Comparison of ENCODE assay signal across 39 cellular contexts in the genomic region with DNA sequence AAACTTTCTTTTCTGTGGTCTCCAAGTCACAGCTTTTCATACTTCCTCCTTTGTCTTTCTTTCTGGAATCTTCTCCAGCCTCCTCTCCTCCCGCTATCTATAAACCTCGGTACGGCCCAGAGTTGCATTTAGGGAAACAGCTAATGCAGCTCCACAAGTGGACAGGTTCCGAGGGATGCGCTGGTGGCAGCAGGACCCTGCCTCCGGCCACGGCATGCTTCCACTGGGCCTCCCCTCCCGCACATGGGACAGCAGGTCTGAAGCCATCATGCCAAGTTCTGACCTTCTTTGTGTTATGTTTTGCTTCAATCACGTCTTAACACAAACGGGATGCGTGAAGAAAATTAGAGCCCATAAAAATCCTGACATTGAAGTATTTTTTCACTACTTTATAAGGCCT.
"Had no signal": no experiment of that assay in that cellular context is flagged by ENCODE, and none has a peak within 500 bp of the region (broad histone marks: within the 10 kb centered on the region; RNA-seq: fewer than 3 reads in every experiment).

No MANE protein-coding gene starts in this region.

- H3K9me3 ChIP-seq: adrenal gland, ascending aorta, body of pancreas had no signal

- H3K4me1 Mint-ChIP-seq: activated naive CD4-positive, alpha-beta T cell treated with anti-CD3 and anti-CD28 coated beads, Interleukin-2, amount 10 ng/mL, durations not matched to agents 7 days and 5 days; activated naive CD4-positive, alpha-beta T cell treated with anti-CD3 and anti-CD28 coated beads, Interleukin-2, amount 50 U/mL, for 24 hours; activated naive CD8-positive, alpha-beta T cell treated with anti-CD3 and anti-CD28 coated beads for 36 hours; activated naive CD8-positive, alpha-beta T cell treated with anti-CD3 and anti-CD28 coated beads, Interleukin-2, amount 10 ng/mL, durations not matched to agents 7 days and 5 days; activated naive CD8-positive, alpha-beta T cell treated with anti-CD3 and anti-CD28 coated beads, Interleukin-2, amount 50 U/mL, for 24 hours; activated T-helper 17 cell treated with anti-CD3 and anti-CD28 coated beads, Interleukin-2, amount 50 U/mL, for 72 hours; brain; central memory CD8-positive, alpha-beta T cell had no signal

- DNase-seq: activated effector memory CD4-positive, alpha-beta T cell treated with anti-CD3 and anti-CD28 coated beads, Interleukin-2, amount 50 U/mL, for 16 hours; activated effector memory CD4-positive, alpha-beta T cell treated with Interleukin-2 at 50 U/mL for 16 hours; activated gamma-delta T cell; activated gamma-delta T cell treated with Interleukin-2 at 50 U/mL for 16 hours; activated naive CD4-positive, alpha-beta T cell; activated naive CD4-positive, alpha-beta T cell treated with anti-CD3 and anti-CD28 coated beads for 36 hours; activated naive CD4-positive, alpha-beta T cell treated with anti-CD3 and anti-CD28 coated beads, Interleukin-2, amount 10 ng/mL, durations not matched to agents 7 days and 5 days; activated naive CD4-positive, alpha-beta T cell treated with anti-CD3 and anti-CD28 coated beads, Interleukin-2, amount 50 U/mL, for 16 hours; activated naive CD4-positive, alpha-beta T cell treated with Interleukin-2 at 50 U/mL for 16 hours; activated naive CD8-positive, alpha-beta T cell treated with anti-CD3 and anti-CD28 coated beads for 36 hours; activated naive CD8-positive, alpha-beta T cell treated with anti-CD3 and anti-CD28 coated beads, Interleukin-2, amount 10 ng/mL, durations not matched to agents 7 days and 5 days; activated naive CD8-positive, alpha-beta T cell treated with anti-CD3 and anti-CD28 coated beads, Interleukin-2, amount 50 U/mL, for 24 hours; activated T-cell treated with anti-CD3 and anti-CD28 coated beads for 4 hours; activated T-cell treated with anti-CD3 and anti-CD28 coated beads, Interleukin-2, amount 50 U/mL, for 1 hour; activated T-cell treated with anti-CD3 and anti-CD28 coated beads, Interleukin-2, amount 50 U/mL, for 24 hours; activated T-cell treated with anti-CD3 and anti-CD28 coated beads, Interleukin-2, amount 50 U/mL, for 4 hours; activated T-cell treated with anti-CD3 and anti-CD28 coated beads, Interleukin-2, amount 50 U/mL, for 48 hours; activated T-cell treated with anti-CD3 and anti-CD28 coated beads, Interleukin-2, amount 50 U/mL, for 72 hours; adrenal gland; amniotic stem cell; amygdala; anterior cingulate cortex; aorta; body of pancreas; brain microvascular endothelial cell; caudate nucleus; central memory CD4-positive, alpha-beta T cell; cerebellar nuclear complex had no signal

- H3K27me3 Mint-ChIP-seq: activated naive CD4-positive, alpha-beta T cell treated with anti-CD3 and anti-CD28 coated beads, Interleukin-2, amount 10 ng/mL, durations not matched to agents 7 days and 5 days; activated naive CD8-positive, alpha-beta T cell treated with anti-CD3 and anti-CD28 coated beads, Interleukin-2, amount 10 ng/mL, durations not matched to agents 7 days and 5 days; activated naive CD8-positive, alpha-beta T cell treated with anti-CD3 and anti-CD28 coated beads, Interleukin-2, amount 50 U/mL, for 24 hours; activated T-cell treated with anti-CD3 and anti-CD28 coated beads, Interleukin-2, amount 50 U/mL, for 24 hours; central memory CD8-positive, alpha-beta T cell had no signal

- H3K4me1 ChIP-seq: adrenal gland, ascending aorta, body of pancreas, breast epithelium had no signal

- H3K36me3 ChIP-seq: adrenal gland, ascending aorta, brain microvascular endothelial cell, breast epithelium, cardiac muscle cell had no signal

- ATAC-seq: activated naive CD4-positive, alpha-beta T cell treated with anti-CD3 and anti-CD28 coated beads, Interleukin-2, amount 50 U/mL, for 72 hours; activated naive CD8-positive, alpha-beta T cell treated with anti-CD3 and anti-CD28 coated beads, Interleukin-2, amount 50 U/mL, for 24 hours; activated T-cell treated with anti-CD3 and anti-CD28 coated beads, Interleukin-2, amount 50 U/mL, for 4 hours; activated T-cell treated with anti-CD3 and anti-CD28 coated beads, Interleukin-2, amount 50 U/mL, for 72 hours; activated T-helper 17 cell treated with anti-CD3 and anti-CD28 coated beads, Interleukin-2, amount 50 U/mL, for 72 hours; body of pancreas had no signal

- H3K4me3 ChIP-seq: adrenal gland, ascending aorta, body of pancreas, breast epithelium, cardiac muscle cell had no signal

- H3K27ac Mint-ChIP-seq: activated naive CD4-positive, alpha-beta T cell treated with anti-CD3 and anti-CD28 coated beads for 36 hours; activated naive CD4-positive, alpha-beta T cell treated with anti-CD3 and anti-CD28 coated beads, Interleukin-2, amount 10 ng/mL, durations not matched to agents 7 days and 5 days; activated naive CD4-positive, alpha-beta T cell treated with anti-CD3 and anti-CD28 coated beads, Interleukin-2, amount 50 U/mL, for 24 hours; activated naive CD4-positive, alpha-beta T cell treated with anti-CD3 and anti-CD28 coated beads, Interleukin-2, amount 50 U/mL, for 72 hours; activated naive CD8-positive, alpha-beta T cell; activated naive CD8-positive, alpha-beta T cell treated with anti-CD3 and anti-CD28 coated beads for 36 hours; activated naive CD8-positive, alpha-beta T cell treated with anti-CD3 and anti-CD28 coated beads, Interleukin-2, amount 10 ng/mL, durations not matched to agents 7 days and 5 days; activated naive CD8-positive, alpha-beta T cell treated with anti-CD3 and anti-CD28 coated beads, Interleukin-2, amount 50 U/mL, for 24 hours; activated T-cell treated with anti-CD3 and anti-CD28 coated beads, Interleukin-2, amount 50 U/mL, for 24 hours; activated T-cell treated with anti-CD3 and anti-CD28 coated beads, Interleukin-2, amount 50 U/mL, for 72 hours; activated T-helper 1 cell treated with anti-CD3 and anti-CD28 coated beads, Interleukin-12 subunit alpha, Interleukin-12 subunit beta, Interleukin-2, Interleukin-4 antibody, amounts not matched to agents 30 ng/mL and 10 ng/mL and 1 ng/mL, durations not matched to agents 14 hours and 24 hours and 36 hours; activated T-helper 17 cell treated with anti-CD3 and anti-CD28 coated beads, Interleukin-2, amount 50 U/mL, for 72 hours; activated T-helper 2 cell treated with anti-CD3 and anti-CD28 coated beads, Interferon-gamma antibody, Interleukin-2, Interleukin-4, amounts not matched to agents 10 μg/mL and 5 μg/mL and 100 μg/mL, durations not matched to agents 14 hours and 24 hours and 36 hours; brain had no signal

- H3K4me3 Mint-ChIP-seq: activated naive CD4-positive, alpha-beta T cell treated with anti-CD3 and anti-CD28 coated beads for 36 hours; activated naive CD4-positive, alpha-beta T cell treated with anti-CD3 and anti-CD28 coated beads, Interleukin-2, amount 10 ng/mL, durations not matched to agents 7 days and 5 days; activated naive CD4-positive, alpha-beta T cell treated with anti-CD3 and anti-CD28 coated beads, Interleukin-2, amount 50 U/mL, for 24 hours; activated naive CD8-positive, alpha-beta T cell; activated naive CD8-positive, alpha-beta T cell treated with anti-CD3 and anti-CD28 coated beads for 36 hours; activated naive CD8-positive, alpha-beta T cell treated with anti-CD3 and anti-CD28 coated beads, Interleukin-2, amount 10 ng/mL, durations not matched to agents 7 days and 5 days; activated naive CD8-positive, alpha-beta T cell treated with anti-CD3 and anti-CD28 coated beads, Interleukin-2, amount 50 U/mL, for 24 hours; activated T-cell treated with anti-CD3 and anti-CD28 coated beads, Interleukin-2, amount 50 U/mL, for 24 hours; activated T-cell treated with anti-CD3 and anti-CD28 coated beads, Interleukin-2, amount 50 U/mL, for 4 hours; activated T-cell treated with anti-CD3 and anti-CD28 coated beads, Interleukin-2, amount 50 U/mL, for 72 hours; activated T-helper 1 cell treated with anti-CD3 and anti-CD28 coated beads, Interleukin-12 subunit alpha, Interleukin-12 subunit beta, Interleukin-2, Interleukin-4 antibody, amounts not matched to agents 30 ng/mL and 10 ng/mL and 1 ng/mL, durations not matched to agents 14 hours and 24 hours and 36 hours; activated T-helper 17 cell treated with anti-CD3 and anti-CD28 coated beads, Interleukin-2, amount 50 U/mL, for 72 hours; brain; central memory CD8-positive, alpha-beta T cell had no signal

- H3K27ac ChIP-seq: adrenal gland, ascending aorta, body of pancreas, brain microvascular endothelial cell, breast epithelium, cardiac muscle cell had no signal

- H3K27me3 ChIP-seq: adrenal gland, ascending aorta, body of pancreas, brain microvascular endothelial cell, breast epithelium, cardiac muscle cell had no signal

- H3K36me3 Mint-ChIP-seq: activated naive CD4-positive, alpha-beta T cell treated with anti-CD3 and anti-CD28 coated beads, Interleukin-2, amount 10 ng/mL, durations not matched to agents 7 days and 5 days; activated naive CD4-positive, alpha-beta T cell treated with anti-CD3 and anti-CD28 coated beads, Interleukin-2, amount 50 U/mL, for 24 hours; activated naive CD8-positive, alpha-beta T cell; activated naive CD8-positive, alpha-beta T cell treated with anti-CD3 and anti-CD28 coated beads for 36 hours; activated naive CD8-positive, alpha-beta T cell treated with anti-CD3 and anti-CD28 coated beads, Interleukin-2, amount 10 ng/mL, durations not matched to agents 7 days and 5 days; brain had no signal

- H3K9me3 Mint-ChIP-seq: activated naive CD4-positive, alpha-beta T cell treated with anti-CD3 and anti-CD28 coated beads, Interleukin-2, amount 50 U/mL, for 24 hours; activated naive CD8-positive, alpha-beta T cell treated with anti-CD3 and anti-CD28 coated beads for 36 hours; activated naive CD8-positive, alpha-beta T cell treated with anti-CD3 and anti-CD28 coated beads, Interleukin-2, amount 10 ng/mL, durations not matched to agents 7 days and 5 days; activated naive CD8-positive, alpha-beta T cell treated with anti-CD3 and anti-CD28 coated beads, Interleukin-2, amount 50 U/mL, for 24 hours had no signal
